Comparison of ENCODE assay signal across 1 cellular context in genomic region chr6:36373368-36374009, GRCh38.
TF ChIP-seq lines count a peak whose summit lies in the region.

No MANE protein-coding gene starts in this region.

TF ChIP-seq in HCT116, 20 proteins besides CTCF, POLR2A, EP300 and RAD21 (continued from another document):
- TF ChIP-seq MAX (IDR thresholded peaks at IDR 0.05) (no peak), SRF (IDR thresholded peaks at IDR 0.05; ENCODE audit: low read depth) (no peak), SIN3A (IDR thresholded peaks at IDR 0.05; ENCODE audit: low read depth) (no peak), FOSL1 (IDR thresholded peaks at IDR 0.05; ENCODE audit: low read depth) (no peak), ZBTB33 (IDR thresholded peaks at IDR 0.05; ENCODE audit: extremely low read depth, insufficient replicate concordance, low read length) (no peak), YY1 (IDR thresholded peaks at IDR 0.05; ENCODE audit: extremely low read depth, insufficient replicate concordance, low read depth, low read length) (no peak), CEBPB (IDR thresholded peaks at IDR 0.05; ENCODE audit: low read depth) (no peak), POLR2AphosphoS5 (IDR thresholded peaks at IDR 0.05; ENCODE audit: low read depth, low read length) (no peak), TCF7L2 (IDR thresholded peaks at IDR 0.05; ENCODE audit: borderline replicate concordance, extremely low read depth, insufficient read depth, insufficient read length) (no peak), JUND (IDR thresholded peaks at IDR 0.05) (no peak), EGR1 (IDR thresholded peaks at IDR 0.05; ENCODE audit: low read depth) (no peak), EZH2 (IDR thresholded peaks at IDR 0.05) (no peak)
